In genomic region chr4:61740950-61741638, GRCh38 we compare ENCODE assay signal across 1 cellular context.
TF ChIP-seq lines count a peak whose summit lies in the region.

No MANE protein-coding gene starts in this region.

TF ChIP-seq in GM23338, 12 proteins besides CTCF, POLR2A, EP300 and RAD21 (continued from another document):
- no peak for TF ChIP-seq REST (IDR thresholded peaks at IDR 0.05; ENCODE audit: unreplicated experiment)
- no peak for TF ChIP-seq ETS1 (IDR thresholded peaks at IDR 0.05)
- TF ChIP-seq STAT1 (IDR thresholded peaks at IDR 0.05; ENCODE audit: unreplicated experiment), result no peak
- TF ChIP-seq ZNF462 (CRISPR knock-in tag; IDR thresholded peaks at IDR 0.05), result no peak
- no peak for TF ChIP-seq JUNB (IDR thresholded peaks at IDR 0.05; ENCODE audit: unreplicated experiment)
- no peak for TF ChIP-seq EZH2phosphoT487 (IDR thresholded peaks at IDR 0.05; ENCODE audit: unreplicated experiment)
- TF ChIP-seq CREB1 (CRISPR knock-in tag; IDR thresholded peaks at IDR 0.05; ENCODE audit: low read depth), result no peak
- TF ChIP-seq EZH2 (IDR thresholded peaks at IDR 0.05; ENCODE audit: low read depth, unreplicated experiment), result no peak
